In the genomic region with DNA sequence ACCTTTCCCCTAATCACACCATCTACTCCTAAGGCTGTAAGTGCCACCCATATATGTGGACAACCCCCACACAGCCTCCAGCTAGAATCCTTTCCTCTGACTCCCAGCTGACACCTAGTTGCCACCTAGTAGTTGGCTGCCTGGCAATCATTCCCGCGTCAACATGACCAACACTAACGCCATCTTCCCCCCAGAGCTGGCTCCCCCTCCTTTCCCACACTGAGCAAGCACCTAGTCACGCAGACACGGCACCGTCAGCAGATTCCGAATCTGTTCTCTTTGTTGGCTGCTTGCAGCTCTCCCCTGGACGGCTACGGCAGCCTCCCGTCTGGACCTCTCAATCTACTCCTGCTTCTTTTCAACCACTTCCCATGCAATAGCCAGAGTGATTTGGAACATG, we compare ENCODE assay signal across 1 cellular context.
TF ChIP-seq lines count a peak whose summit lies in the region.

No MANE protein-coding gene starts in this region.

TF ChIP-seq in H1, 55 proteins besides CTCF, POLR2A, EP300 and RAD21:
- TF ChIP-seq BACH1 (IDR thresholded peaks at IDR 0.05; ENCODE audit: low read length) (no peak), GTF2F1 (IDR thresholded peaks at IDR 0.05; ENCODE audit: borderline replicate concordance, low read depth, low read length) (no peak), RBBP5 (IDR thresholded peaks at IDR 0.05; ENCODE audit: borderline replicate concordance, low read depth, low read length) (no peak), CREB1 (IDR thresholded peaks at IDR 0.05) (no peak), SP4 (IDR thresholded peaks at IDR 0.05; ENCODE audit: low read length) (no peak), MAFK (IDR thresholded peaks at IDR 0.05; ENCODE audit: low read depth, low read length) (no peak), SIRT6 (IDR thresholded peaks at IDR 0.05; ENCODE audit: low read length) (no peak), SAP30 (IDR thresholded peaks at IDR 0.05; ENCODE audit: insufficient read depth, insufficient replicate concordance, low read length) (no peak), ZNF274 (IDR thresholded peaks at IDR 0.05; ENCODE audit: borderline replicate concordance, extremely low read depth, low read length) (no peak), EZH2 (IDR thresholded peaks at IDR 0.05; ENCODE audit: low read depth, low read length, severe bottlenecking) (no peak), CBX5 (IDR thresholded peaks at IDR 0.05; ENCODE audit: low read depth, low read length) (no peak), SRF (IDR thresholded peaks at IDR 0.05; ENCODE audit: low read depth, low read length) (no peak), SP1 (IDR thresholded peaks at IDR 0.05; ENCODE audit: low read depth, low read length) (no peak), KDM1A (IDR thresholded peaks at IDR 0.05; ENCODE audit: borderline replicate concordance, low read length) (no peak)
